In the genomic region with DNA sequence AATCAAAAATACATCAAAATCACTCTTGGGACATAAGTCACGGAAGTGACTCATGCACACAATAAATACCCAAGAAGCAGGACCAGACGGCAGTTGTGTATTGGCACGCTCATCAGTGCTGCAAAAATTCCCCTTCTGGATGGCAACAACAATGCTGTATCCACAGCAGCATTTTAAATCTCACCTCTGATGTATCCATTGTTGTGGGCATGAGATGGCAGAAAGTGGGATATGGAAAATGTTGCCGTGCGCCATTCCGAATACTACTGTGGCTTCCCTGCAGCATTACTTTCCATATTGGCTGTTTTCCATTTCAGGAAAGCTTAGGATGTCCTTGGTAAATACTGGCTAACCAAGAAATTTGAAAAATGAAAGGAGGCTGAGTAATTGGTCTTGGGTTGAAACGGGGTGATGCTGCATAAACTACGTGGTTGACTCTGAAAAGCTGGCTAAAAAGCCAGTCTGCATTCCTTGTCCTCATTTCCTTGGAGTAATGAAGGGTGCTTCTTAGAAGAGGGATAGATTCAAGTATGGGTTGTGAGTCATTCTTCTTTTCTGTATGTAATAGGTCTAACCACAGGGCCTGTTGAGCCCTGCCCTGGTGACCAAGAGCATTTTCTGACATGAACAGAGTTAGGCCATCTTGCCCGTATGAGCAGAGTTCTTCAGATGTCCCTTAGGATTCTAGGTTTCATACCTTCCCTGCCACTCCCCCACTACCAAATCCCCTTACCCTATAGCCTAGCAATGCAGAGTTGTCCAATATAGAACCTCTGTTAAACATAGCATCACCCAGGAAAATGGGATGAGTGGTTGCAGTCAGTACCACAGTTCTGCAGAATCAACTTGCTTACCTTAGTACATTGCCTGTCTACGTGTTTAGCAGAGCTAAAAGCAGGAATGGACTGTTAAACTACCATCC, we compare ENCODE assay signal across 1 cellular context.
TF ChIP-seq lines count a peak whose summit lies in the region.

No MANE protein-coding gene starts in this region.

TF ChIP-seq in K562, 482 proteins besides CTCF, POLR2A, EP300 and RAD21 (continued from another document and continues in another):
- TF ChIP-seq MECOM (CRISPR knock-in tag; IDR thresholded peaks at IDR 0.05) (0 out of 2 replicates have a peak, but pooled peaks have one; percentile 13), SLC30A9 (CRISPR knock-in tag; IDR thresholded peaks at IDR 0.05) (no peak), NFATC3 (IDR thresholded peaks at IDR 0.05) (no peak), ATF1 (CRISPR knock-in tag; IDR thresholded peaks at IDR 0.05) (no peak), ATF1 (tag; IDR thresholded peaks at IDR 0.05) (no peak), JUND (IDR thresholded peaks at IDR 0.05; ENCODE audit: borderline replicate concordance, low read depth, low read length) (no peak), JUND (tag; IDR thresholded peaks at IDR 0.05; ENCODE audit: borderline replicate concordance, low read depth, low read length) (no peak), TCF3 (CRISPR knock-in tag; IDR thresholded peaks at IDR 0.05) (no peak), RCOR1 (IDR thresholded peaks at IDR 0.05; ENCODE audit: borderline replicate concordance in 1 of 2, low read depth in 2 of 2, low read length in 2 of 2) (no peak), ZNF592 (IDR thresholded peaks at IDR 0.05) (peak; percentile 23; the same call in 1 of the 2 replicates), RFX1 (IDR thresholded peaks at IDR 0.05) (no peak), PPARD (CRISPR knock-in tag; IDR thresholded peaks at IDR 0.05) (no peak), AFF1 (IDR thresholded peaks at IDR 0.05; ENCODE audit: low read depth in 1 of 2, partially characterized antibody in 2 of 2) (no peak), HNRNPH1 (optimal IDR thresholded peaks at IDR 0.05; ENCODE audit: low read depth, low read length) (no peak), SREBF1 (IDR thresholded peaks at IDR 0.05; ENCODE audit: borderline replicate concordance, low read depth, low read length) (no peak), FOXJ2 (tag; IDR thresholded peaks at IDR 0.05) (no peak), BRF1 (IDR thresholded peaks at IDR 0.05; ENCODE audit: borderline replicate concordance, extremely low read depth, insufficient read length) (no peak), HDAC6 (IDR thresholded peaks at IDR 0.05; ENCODE audit: low read depth, low read length) (no peak), NFYB (IDR thresholded peaks at IDR 0.05; ENCODE audit: extremely low read depth, insufficient read length) (no peak), NCOA4 (IDR thresholded peaks at IDR 0.05; ENCODE audit: partially characterized antibody) (no peak), TSC22D4 (tag; IDR thresholded peaks at IDR 0.05) (no peak), SNIP1 (IDR thresholded peaks at IDR 0.05; ENCODE audit: low read depth) (no peak), KDM2B (CRISPR knock-in tag; IDR thresholded peaks at IDR 0.05) (no peak), BDP1 (IDR thresholded peaks at IDR 0.05; ENCODE audit: insufficient read depth, insufficient read length) (no peak), ZNF232 (CRISPR knock-in tag; IDR thresholded peaks at IDR 0.05) (no peak), MAZ (CRISPR knock-in tag; conservative IDR thresholded peaks at IDR 0.05 in 1 of 2, IDR thresholded peaks at IDR 0.05 in 1 of 2) (no peak), TRIM28 (IDR thresholded peaks at IDR 0.05) (no peak), SAFB2 (IDR thresholded peaks at IDR 0.05; ENCODE audit: borderline replicate concordance, low read depth, low read length, severe bottlenecking) (no peak), HBP1 (CRISPR knock-in tag; IDR thresholded peaks at IDR 0.05) (0 out of 2 replicates have a peak, but pooled peaks have one; percentile 33), CHD1 (IDR thresholded peaks at IDR 0.05; ENCODE audit: low read length) (no peak), RBM34 (IDR thresholded peaks at IDR 0.05; ENCODE audit: borderline replicate concordance, insufficient read depth, low read length) (no peak), POLR2H (tag; IDR thresholded peaks at IDR 0.05; ENCODE audit: low read depth) (no peak), ZNF23 (CRISPR knock-in tag; IDR thresholded peaks at IDR 0.05) (no peak), SAFB (IDR thresholded peaks at IDR 0.05; ENCODE audit: borderline replicate concordance, low read depth, low read length) (no peak), ILK (tag; IDR thresholded peaks at IDR 0.05; ENCODE audit: borderline replicate concordance, low read depth) (no peak), CGGBP1 (CRISPR knock-in tag; IDR thresholded peaks at IDR 0.05) (no peak)
- TF ChIP-seq, protein P1, sequence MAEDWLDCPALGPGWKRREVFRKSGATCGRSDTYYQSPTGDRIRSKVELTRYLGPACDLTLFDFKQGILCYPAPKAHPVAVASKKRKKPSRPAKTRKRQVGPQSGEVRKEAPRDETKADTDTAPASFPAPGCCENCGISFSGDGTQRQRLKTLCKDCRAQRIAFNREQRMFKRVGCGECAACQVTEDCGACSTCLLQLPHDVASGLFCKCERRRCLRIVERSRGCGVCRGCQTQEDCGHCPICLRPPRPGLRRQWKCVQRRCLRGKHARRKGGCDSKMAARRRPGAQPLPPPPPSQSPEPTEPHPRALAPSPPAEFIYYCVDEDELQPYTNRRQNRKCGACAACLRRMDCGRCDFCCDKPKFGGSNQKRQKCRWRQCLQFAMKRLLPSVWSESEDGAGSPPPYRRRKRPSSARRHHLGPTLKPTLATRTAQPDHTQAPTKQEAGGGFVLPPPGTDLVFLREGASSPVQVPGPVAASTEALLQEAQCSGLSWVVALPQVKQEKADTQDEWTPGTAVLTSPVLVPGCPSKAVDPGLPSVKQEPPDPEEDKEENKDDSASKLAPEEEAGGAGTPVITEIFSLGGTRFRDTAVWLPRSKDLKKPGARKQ (CRISPR knock-in tag; IDR thresholded peaks at IDR 0.05): 0 out of 2 replicates have a peak, but pooled peaks have one; percentile 26
- TF ChIP-seq, protein P2, sequence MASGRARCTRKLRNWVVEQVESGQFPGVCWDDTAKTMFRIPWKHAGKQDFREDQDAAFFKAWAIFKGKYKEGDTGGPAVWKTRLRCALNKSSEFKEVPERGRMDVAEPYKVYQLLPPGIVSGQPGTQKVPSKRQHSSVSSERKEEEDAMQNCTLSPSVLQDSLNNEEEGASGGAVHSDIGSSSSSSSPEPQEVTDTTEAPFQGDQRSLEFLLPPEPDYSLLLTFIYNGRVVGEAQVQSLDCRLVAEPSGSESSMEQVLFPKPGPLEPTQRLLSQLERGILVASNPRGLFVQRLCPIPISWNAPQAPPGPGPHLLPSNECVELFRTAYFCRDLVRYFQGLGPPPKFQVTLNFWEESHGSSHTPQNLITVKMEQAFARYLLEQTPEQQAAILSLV (tag; IDR thresholded peaks at IDR 0.05): no peak
- TF ChIP-seq, protein P3, sequence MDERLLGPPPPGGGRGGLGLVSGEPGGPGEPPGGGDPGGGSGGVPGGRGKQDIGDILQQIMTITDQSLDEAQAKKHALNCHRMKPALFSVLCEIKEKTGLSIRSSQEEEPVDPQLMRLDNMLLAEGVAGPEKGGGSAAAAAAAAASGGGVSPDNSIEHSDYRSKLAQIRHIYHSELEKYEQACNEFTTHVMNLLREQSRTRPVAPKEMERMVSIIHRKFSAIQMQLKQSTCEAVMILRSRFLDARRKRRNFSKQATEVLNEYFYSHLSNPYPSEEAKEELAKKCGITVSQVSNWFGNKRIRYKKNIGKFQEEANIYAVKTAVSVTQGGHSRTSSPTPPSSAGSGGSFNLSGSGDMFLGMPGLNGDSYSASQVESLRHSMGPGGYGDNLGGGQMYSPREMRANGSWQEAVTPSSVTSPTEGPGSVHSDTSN (CRISPR knock-in tag; IDR thresholded peaks at IDR 0.05; ENCODE audit: low read depth): no peak
- TF ChIP-seq, protein P3 (tag; conservative IDR thresholded peaks at IDR 0.05; ENCODE audit: low read depth): no peak
- TF ChIP-seq, protein P4, sequence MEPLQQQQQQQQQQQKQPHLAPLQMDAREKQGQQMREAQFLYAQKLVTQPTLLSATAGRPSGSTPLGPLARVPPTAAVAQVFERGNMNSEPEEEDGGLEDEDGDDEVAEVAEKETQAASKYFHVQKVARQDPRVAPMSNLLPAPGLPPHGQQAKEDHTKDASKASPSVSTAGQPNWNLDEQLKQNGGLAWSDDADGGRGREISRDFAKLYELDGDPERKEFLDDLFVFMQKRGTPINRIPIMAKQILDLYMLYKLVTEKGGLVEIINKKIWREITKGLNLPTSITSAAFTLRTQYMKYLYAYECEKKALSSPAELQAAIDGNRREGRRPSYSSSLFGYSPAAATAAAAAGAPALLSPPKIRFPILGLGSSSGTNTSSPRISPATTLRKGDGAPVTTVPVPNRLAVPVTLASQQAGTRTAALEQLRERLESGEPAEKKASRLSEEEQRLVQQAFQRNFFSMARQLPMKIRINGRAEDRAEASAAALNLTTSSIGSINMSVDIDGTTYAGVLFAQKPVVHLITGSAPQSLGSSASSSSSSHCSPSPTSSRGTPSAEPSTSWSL (CRISPR knock-in tag; IDR thresholded peaks at IDR 0.05; ENCODE audit: borderline replicate concordance): no peak
